9 cellular contexts compared by ENCODE assay signal in the genomic region with DNA sequence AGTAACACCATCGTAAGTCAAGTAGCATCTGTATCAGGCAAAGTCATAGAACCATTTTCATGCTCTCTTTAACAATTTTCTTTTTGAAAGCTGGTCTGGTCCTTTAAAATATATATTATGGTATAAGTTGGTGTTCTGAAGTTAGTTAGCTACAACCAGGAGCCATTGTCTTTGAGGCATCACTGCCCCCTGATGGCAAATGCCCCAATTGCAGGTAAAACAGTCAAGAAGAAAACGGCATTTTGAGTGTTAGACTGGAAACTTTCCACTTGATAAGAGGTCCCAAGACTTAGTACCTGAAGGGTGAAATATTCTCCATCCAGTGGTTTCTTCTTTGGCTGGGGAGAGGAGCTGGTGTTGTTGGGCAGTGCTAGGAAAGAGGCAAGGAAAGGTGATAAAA. TPM values are rescaled to one million over a fixed set of nuclear protein-coding genes. Genes with fewer than 3 reads are reported as not detected.
DNase-seq lines count a peak whose midpoint lies in the region; ATAC-seq and TF ChIP-seq lines count a peak whose summit lies in the region.
"Had no signal": no experiment of that assay in that cellular context is flagged by ENCODE, and none has a peak within 500 bp of the region (broad histone marks: within the 10 kb centered on the region; RNA-seq: fewer than 3 reads in every experiment).

No MANE protein-coding gene starts in this region.

- DNase-seq in EL (peak; percentile 21), LHCN-M2 (ENCODE audit: low read depth) (peak; percentile 23), nephron progenitor cell (peak; percentile 33)
- DNase-seq in activated naive CD4-positive, alpha-beta T cell treated with anti-CD3 and anti-CD28 coated beads for 36 hours, result peak; percentile 71

- no peak overlapping the region for H3K4me3 Mint-ChIP-seq in activated naive CD4-positive, alpha-beta T cell treated with anti-CD3 and anti-CD28 coated beads for 36 hours
- H3K4me3 Mint-ChIP-seq in nephron progenitor cell, result no peak overlapping the region
- H3K4me3 Mint-ChIP-seq: T-helper 1 cell treated with Interleukin-12 subunit alpha and Interleukin-12 subunit beta and Interleukin-4 antibody, amounts not matched to agents 30 μg/mL and 1 μg/mL, for 36 hours had no signal

- H3K27me3 Mint-ChIP-seq in activated naive CD4-positive, alpha-beta T cell treated with anti-CD3 and anti-CD28 coated beads for 36 hours (ENCODE audit: low read depth), result no peaks in the 10 kb centered on the region
- H3K27me3 Mint-ChIP-seq in nephron progenitor cell (ENCODE audit: low read depth, poor library complexity), result peaks cover 5% of the 10 kb centered on the region

- CTCF ChIA-PET in activated naive CD4-positive, alpha-beta T cell treated with anti-CD3 and anti-CD28 coated beads for 36 hours (lab: Charles Lee), result interaction anchor here (0.6 to 1.9 kb wide), 17 partner anchors 12 to 320 kb away, joined by 3 to 7 read pairs (median 3); a partner anchor contains a TSS

- H3K4me1 Mint-ChIP-seq in activated naive CD4-positive, alpha-beta T cell treated with anti-CD3 and anti-CD28 coated beads for 36 hours (ENCODE audit: low read depth), result peaks cover 2% of the 10 kb centered on the region
- H3K4me1 Mint-ChIP-seq in nephron progenitor cell, result peaks cover 6% of the 10 kb centered on the region

- no peak overlapping the region for H3K27ac Mint-ChIP-seq in activated naive CD4-positive, alpha-beta T cell treated with anti-CD3 and anti-CD28 coated beads for 36 hours
- H3K27ac Mint-ChIP-seq in nephron progenitor cell, result no peak overlapping the region
- H3K27ac Mint-ChIP-seq: T-helper 1 cell treated with Interleukin-12 subunit alpha and Interleukin-12 subunit beta and Interleukin-4 antibody, amounts not matched to agents 30 μg/mL and 1 μg/mL, for 36 hours had no signal

- no peak for ATAC-seq in HG03159 (IDR thresholded peaks at IDR 0.05; ENCODE audit: unreplicated experiment)
- ATAC-seq in GM19328 (IDR thresholded peaks at IDR 0.05; ENCODE audit: unreplicated experiment), result no peak
- no peak for ATAC-seq in GM19397 (IDR thresholded peaks at IDR 0.05; ENCODE audit: unreplicated experiment)
- ATAC-seq in HG03095 (IDR thresholded peaks at IDR 0.05; ENCODE audit: unreplicated experiment), result no peak

- TF ChIP-seq CTCF in nephron progenitor cell (IDR thresholded peaks at IDR 0.05), result peak; percentile 34

- intact Hi-C loops in activated naive CD4-positive, alpha-beta T cell treated with anti-CD3 and anti-CD28 coated beads for 36 hours (cut with micrococcal nuclease), result no loop called here

- peaks cover 42% of the 10 kb centered on the region for H3K36me3 Mint-ChIP-seq in activated naive CD4-positive, alpha-beta T cell treated with anti-CD3 and anti-CD28 coated beads for 36 hours (ENCODE audit: low read depth)
- peaks cover 75% of the 10 kb centered on the region for H3K36me3 Mint-ChIP-seq in nephron progenitor cell (ENCODE audit: low read depth)

- peaks cover 9% of the 10 kb centered on the region for H3K9me3 Mint-ChIP-seq in activated naive CD4-positive, alpha-beta T cell treated with anti-CD3 and anti-CD28 coated beads for 36 hours
- H3K9me3 Mint-ChIP-seq in nephron progenitor cell, result peaks cover 12% of the 10 kb centered on the region

RNA-seq across cellular contexts. Expression of a gene that starts 14.1 kb away (rescaled TPM):
- 34.8 and 35.5 TPM in 2 replicates for total RNA-seq in LHCN-M2 (2014; rRNA removed)
- 54.4 TPM for polyA plus RNA-seq in LHCN-M2 (2012)
- total RNA-seq in activated naive CD4-positive, alpha-beta T cell treated with anti-CD3 and anti-CD28 coated beads for 36 hours, result 100 to 1,000 TPM; 148 to 149 TPM

RNA-seq across cellular contexts. Expression of a gene that starts 15.0 kb away (rescaled TPM):
- 18.2 and 20.0 TPM in 2 replicates for total RNA-seq in LHCN-M2 (2014; rRNA removed)
- polyA plus RNA-seq in LHCN-M2 (2012), result 13.2 TPM
- total RNA-seq in activated naive CD4-positive, alpha-beta T cell treated with anti-CD3 and anti-CD28 coated beads for 36 hours, result 10 to 100 TPM; 13.7 to 14.7 TPM

RNA-seq across cellular contexts. Expression of a gene that starts 22.5 kb away (rescaled TPM):
- total RNA-seq in LHCN-M2 (2014; rRNA removed), result not detected in 2 replicates
- polyA plus RNA-seq in LHCN-M2 (2012), result 0.07 TPM
- total RNA-seq in activated naive CD4-positive, alpha-beta T cell treated with anti-CD3 and anti-CD28 coated beads for 36 hours, result under 1 TPM; 0.14 to 0.30 TPM

RNA-seq across cellular contexts. Expression of a gene that starts 31.8 kb away (rescaled TPM):
- 0.75 and 0.90 TPM in 2 replicates for total RNA-seq in LHCN-M2 (2014; rRNA removed)
- polyA plus RNA-seq in LHCN-M2 (2012), result 1.1 TPM
- total RNA-seq in activated naive CD4-positive, alpha-beta T cell treated with anti-CD3 and anti-CD28 coated beads for 36 hours, result not detected

RNA-seq across cellular contexts. Expression of a gene that starts 43.3 kb away (rescaled TPM):
- 0.23 TPM in 1 of 2 replicates, not detected in the other for total RNA-seq in LHCN-M2 (2014; rRNA removed)
- polyA plus RNA-seq in LHCN-M2 (2012), result 0.35 TPM
- total RNA-seq in activated naive CD4-positive, alpha-beta T cell treated with anti-CD3 and anti-CD28 coated beads for 36 hours, result not detected

Comparison
In these comparisons a context has a peak if more than half of its experiments do, and no peak if none do; other contexts are left out.
1. DNase-seq: peak in every context shown above with its lines; median percentile 71 in activated naive CD4-positive, alpha-beta T cell treated with anti-CD3 and anti-CD28 coated beads for 36 hours; 33 in nephron progenitor cell; 23 in LHCN-M2; 21 in EL.